In genomic region chr19:53103903-53104203, GRCh38 we compare ENCODE assay signal across 9 cellular contexts. TPM values are rescaled to one million over a fixed set of nuclear protein-coding genes. Genes with fewer than 3 reads are reported as not detected.
A peak's percentile ranks its signal among the peaks of the same experiment; 100 is the strongest.
DNase-seq lines count a peak whose midpoint lies in the region; ATAC-seq and TF ChIP-seq lines count a peak whose summit lies in the region.
"Had no signal": no experiment of that assay in that cellular context is flagged by ENCODE, and none has a peak within 500 bp of the region (broad histone marks: within the 10 kb centered on the region; RNA-seq: fewer than 3 reads in every experiment).

No MANE protein-coding gene starts in this region.

- peak overlapping the region; percentile 97 for H2AFZ ChIP-seq in fibroblast of lung (ENCODE audit: low read length)

- ATAC-seq in psoas muscle, result no peak
- no peak for ATAC-seq in left colon
- ATAC-seq in HG02763 (IDR thresholded peaks at IDR 0.05; ENCODE audit: unreplicated experiment), result no peak

- intact Hi-C loops in psoas muscle (cut with DNase I) (loop anchor here (2.0 to 10.0 kb wide), 3 partner anchors 51 to 291 kb away; partner anchors contain the start of genes ZNF347 (in 1 of the 2) and ZNF765 (in 1 of the 2)), left colon (cut with DNase I, micrococcal nuclease) (no loop called here)

- no peaks in the 10 kb centered on the region for H3K27me3 ChIP-seq in SJCRH30
- H3K27me3 ChIP-seq in fibroblast of lung (ENCODE audit: control insufficient read depth, insufficient read depth, low read length), result no peaks in the 10 kb centered on the region
- no peaks in the 10 kb centered on the region for H3K27me3 ChIP-seq in psoas muscle (ENCODE audit: insufficient read depth in 3 of 3, low read length in 2 of 3)

- TF ChIP-seq CTCF in fibroblast of lung (conservative IDR thresholded peaks at IDR 0.05 in 1 of 2, IDR thresholded peaks at IDR 0.05 in 1 of 2; ENCODE audit: low read depth in 1 of 2, low read length in 2 of 2), result no peak
- no peak for TF ChIP-seq CTCF in psoas muscle (IDR thresholded peaks at IDR 0.05)

- in situ Hi-C loops in G401 (cut with HindIII; ENCODE audit: low sequenced_read_pairs), result no loop called here

- H3K27ac ChIP-seq in SJCRH30 (peak overlapping the region; percentile 22; the same call in 1 of the 2 replicates), fibroblast of lung (ENCODE audit: insufficient read depth, low read length) (peak overlapping the region; percentile 97), psoas muscle (peak overlapping the region; percentile 91)

- DNase-seq in SJCRH30 (no peak), fibroblast of lung (ENCODE audit: low read depth in 2 of 2) (no peak), psoas muscle (no peak), ecto neural progenitor cell (ENCODE audit: low spot score) (no peak), left colon (no peak), G401 (ENCODE audit: low spot score) (no peak)

- peak overlapping the region; percentile 88 for H3K4me2 ChIP-seq in fibroblast of lung (ENCODE audit: extremely low read depth, insufficient read depth, low read length)

- H3K4me3 ChIP-seq in SJCRH30 (peak overlapping the region; percentile 97), fibroblast of lung (replicated peaks in 1 of 4; ENCODE audit: control extremely low read depth in 1 of 4, insufficient read depth in 1 of 4, low read depth in 3 of 4, low read length in 4 of 4) (peak overlapping the region; percentile 76 to 99 (median 86)), psoas muscle (peak overlapping the region; percentile 93)

- 2 to 5% (median 4%) methylated on average over 11 to 12 of the region's 12 CpGs for WGBS in psoas muscle, 3 donors

- no peaks in the 10 kb centered on the region; the same call in 1 of the 2 replicates for H3K36me3 ChIP-seq in ES-I3 (ENCODE audit: insufficient read depth, low read length)
- peaks cover 23% of the 10 kb centered on the region for H3K36me3 ChIP-seq in SJCRH30
- H3K36me3 ChIP-seq in fibroblast of lung (ENCODE audit: control insufficient read depth, insufficient read depth, low read length), result no peaks in the 10 kb centered on the region
- H3K36me3 ChIP-seq in psoas muscle (ENCODE audit: insufficient read depth in 1 of 2, low read depth in 1 of 2), result peaks cover 1 to 20% of the 10 kb centered on the region in 2 donors

- peak overlapping the region; percentile 92 for H3K9ac ChIP-seq in ES-I3 (ENCODE audit: low read depth, low read length)
- peak overlapping the region; percentile 69 for H3K9ac ChIP-seq in fibroblast of lung (ENCODE audit: insufficient read depth, low read length)

- H4K20me1 ChIP-seq in fibroblast of lung (ENCODE audit: control insufficient read depth, extremely low read depth, insufficient read depth, low read length), result no peaks in the 10 kb centered on the region

- peaks cover 22% of the 10 kb centered on the region for H3K79me2 ChIP-seq in fibroblast of lung (ENCODE audit: control insufficient read depth, insufficient read depth, low read length)

- H3K4me1 ChIP-seq in ES-I3 (ENCODE audit: insufficient read depth, low read length), result peaks cover 7% of the 10 kb centered on the region; the same call in 1 of the 2 replicates
- no peaks in the 10 kb centered on the region; the same call in 1 of the 2 replicates for H3K4me1 ChIP-seq in SJCRH30
- H3K4me1 ChIP-seq in fibroblast of lung (ENCODE audit: control insufficient read depth, extremely low read depth, insufficient read depth, low read length), result no peaks in the 10 kb centered on the region
- peaks cover 17% of the 10 kb centered on the region for H3K4me1 ChIP-seq in psoas muscle

- H3K9me3 ChIP-seq in ES-I3 (ENCODE audit: control insufficient read depth, insufficient read depth, low read length), result no peaks in the 10 kb centered on the region
- H3K9me3 ChIP-seq in SJCRH30 (replicated peaks), result no peaks in the 10 kb centered on the region; the same call in none of the 2 replicates
- no peaks in the 10 kb centered on the region for H3K9me3 ChIP-seq in fibroblast of lung (ENCODE audit: control insufficient read depth, insufficient read depth, low read depth, low read length)
- H3K9me3 ChIP-seq in psoas muscle, result peaks cover 3% of the 10 kb centered on the region

RNA-seq across cellular contexts. Expression of gene ZNF160, which starts 0.6 kb away (rescaled TPM):
- 23.0 and 26.9 TPM in 2 replicates for total RNA-seq in SJCRH30 (2014; rRNA removed; shearing (Covaris generic))
- total RNA-seq in fibroblast of lung (22.6 and 28.9 TPM in 2 replicates), psoas muscle (10 to 100 TPM in 2 of 4 donors, 1 to 10 TPM in 2; 7.5 to 12.4 (median 10.4) TPM), left colon (10 to 100 TPM; 20.4 to 21.2 TPM)
- polyA plus RNA-seq in fibroblast of lung (13.1 and 21.0 TPM in 2 replicates), psoas muscle (10 to 100 TPM in 1 of 3 donors, 1 to 10 TPM in 2; 4.9 to 12.9 (median 6.9) TPM)
- polyA plus RNA-seq in fibroblast of lung (2012), result 7.9 and 13.3 TPM in 2 replicates
- 10.5 and 12.0 TPM in 2 replicates for polyA minus RNA-seq in fibroblast of lung (ENCODE audit: low replicate concordance)
- 17.0 and 18.6 TPM in 2 replicates for total RNA-seq in G401 (2014; rRNA removed; shearing (Covaris generic))

RNA-seq across cellular contexts. Expression of gene ZNF415, which starts 28.9 kb away (rescaled TPM):
- 9.0 and 10.6 TPM in 2 replicates for total RNA-seq in SJCRH30 (2014; rRNA removed; shearing (Covaris generic))
- total RNA-seq in fibroblast of lung, result 11.8 and 15.7 TPM in 2 replicates
- polyA plus RNA-seq in fibroblast of lung, result 7.2 and 9.9 TPM in 2 replicates
- polyA plus RNA-seq in fibroblast of lung (2012), result 4.2 and 5.9 TPM in 2 replicates
- 0.44 and 3.2 TPM in 2 replicates for polyA minus RNA-seq in fibroblast of lung (ENCODE audit: low replicate concordance)
- total RNA-seq in psoas muscle, result 1 to 10 TPM; 3.9 to 9.2 (median 6.3) TPM
- 1 to 10 TPM; 3.9 to 7.8 (median 7.7) TPM for polyA plus RNA-seq in psoas muscle
- total RNA-seq in left colon, result 1 to 10 TPM; 6.1 to 7.2 TPM
- total RNA-seq in G401 (2014; rRNA removed; shearing (Covaris generic)), result 2.3 and 3.6 TPM in 2 replicates

RNA-seq across cellular contexts. Expression of gene ZNF347, which starts 55.0 kb away (rescaled TPM):
- 15.5 and 17.5 TPM in 2 replicates for total RNA-seq in SJCRH30 (2014; rRNA removed; shearing (Covaris generic))
- total RNA-seq in fibroblast of lung (8.5 and 10.6 TPM in 2 replicates), psoas muscle (1 to 10 TPM; 3.8 to 6.8 (median 5.4) TPM), left colon (1 to 10 TPM; 6.3 to 8.0 TPM)
- polyA plus RNA-seq in fibroblast of lung (5.6 and 5.7 TPM in 2 replicates), psoas muscle (1 to 10 TPM; 2.6 to 6.2 (median 3.4) TPM)
- polyA plus RNA-seq in fibroblast of lung (2012), result 3.0 and 3.3 TPM in 2 replicates
- 2.4 and 5.8 TPM in 2 replicates for polyA minus RNA-seq in fibroblast of lung (ENCODE audit: low replicate concordance)
- total RNA-seq in G401 (2014; rRNA removed; shearing (Covaris generic)), result 3.3 and 4.9 TPM in 2 replicates

RNA-seq across cellular contexts. Expression of gene ERVV-2, which starts 59.3 kb away (rescaled TPM):
- total RNA-seq in SJCRH30 (2014; rRNA removed; shearing (Covaris generic)), result not detected in 2 replicates
- total RNA-seq in fibroblast of lung, result not detected in 2 replicates
- polyA plus RNA-seq in fibroblast of lung, result 0.10 TPM in 1 of 2 replicates, not detected in the other
- polyA plus RNA-seq in fibroblast of lung (2012), result not detected in 2 replicates
- not detected in 2 replicates for polyA minus RNA-seq in fibroblast of lung (ENCODE audit: low replicate concordance)
- not detected for total RNA-seq in psoas muscle
- not detected for polyA plus RNA-seq in psoas muscle
- not detected for total RNA-seq in left colon
- not detected in 2 replicates for total RNA-seq in G401 (2014; rRNA removed; shearing (Covaris generic))
- total RNA-seq: T-helper 2 cell treated with Interferon-gamma antibody and Interleukin-4, amounts not matched to agents 100 ng/mL and 5 ng/mL, for 36 hours had no signal

Comparison
In these comparisons a context has a peak if more than half of its experiments do, and no peak if none do; other contexts are left out.
1. H3K27ac ChIP-seq: peak in every context shown above with its lines; median percentile 97 in fibroblast of lung; 91 in psoas muscle; 22 in SJCRH30.
2. intact Hi-C loops: an anchor here in psoas muscle (2.0 to 10.0 kb wide); none called in left colon.